22 cellular contexts compared by ENCODE assay signal in genomic region chr1:102045752-102046151, GRCh38. TPM values are rescaled to one million over a fixed set of nuclear protein-coding genes. Genes with fewer than 3 reads are reported as not detected.
A peak's percentile ranks its signal among the peaks of the same experiment; 100 is the strongest.
DNase-seq lines count a peak whose midpoint lies in the region; ATAC-seq, FAIRE-seq and TF ChIP-seq lines count a peak whose summit lies in the region.
"Had no signal": no experiment of that assay in that cellular context is flagged by ENCODE, and none has a peak within 500 bp of the region (broad histone marks: within the 10 kb centered on the region; RNA-seq: fewer than 3 reads in every experiment).

No MANE protein-coding gene starts in this region.

- H3K23me2 ChIP-seq in H1 (ENCODE audit: low read depth, low read length) = no peaks in the 10 kb centered on the region

- no peaks in the 10 kb centered on the region for H3K36me3 Mint-ChIP-seq in natural killer cell
- H3K36me3 Mint-ChIP-seq: CD14-positive monocyte had no signal

- DNase-seq in DMS53 (lab: John Stamatoyannopoulos, UW) (peak; percentile 55), LoVo (ENCODE audit: low spot score) (peak; percentile 78), H1 (ENCODE audit: low read depth in 1 of 2, low spot score in 2 of 2) (no peak), amygdala (lab: John Stamatoyannopoulos, UW) (no peak), natural killer cell (no peak), NCI-H2227 treated with DMSO at 0.1 percent for 48 hours (lab: John Stamatoyannopoulos, UW) (no peak)
- DNase-seq: Caco-2, DMS79, KG1, NCI-H1092, NCI-H146, NCI-H2081, NCI-H526, RPMI8226 had no signal

- no peaks in the 10 kb centered on the region for H3K79me1 ChIP-seq in H1 (ENCODE audit: low read depth, low read length)

- no peaks in the 10 kb centered on the region for H3K4me1 Mint-ChIP-seq in natural killer cell
- H3K4me1 Mint-ChIP-seq: CD14-positive monocyte had no signal

- H2BK5ac ChIP-seq in H1 (ENCODE audit: low read depth, low read length) = no peak overlapping the region

- H3K4me2 ChIP-seq in H1 (ENCODE audit: insufficient read depth in 1 of 2, low read depth in 2 of 2, low read length in 2 of 2) = no peak overlapping the region

- no peaks in the 10 kb centered on the region for H3K27me3 Mint-ChIP-seq in natural killer cell (ENCODE audit: low read depth in 2 of 2)

- no peak overlapping the region for H3K27ac ChIP-seq in H1 (ENCODE audit: low read depth, low read length)
- H3K27ac ChIP-seq in mucosa of rectum (ENCODE audit: low read depth in 2 of 2, low read length in 2 of 2) = peak overlapping the region; percentile 46 to 58
- H3K27ac ChIP-seq: SJCRH30 had no signal

- no peak for TF ChIP-seq POLR2A in H1 (IDR thresholded peaks at IDR 0.05; ENCODE audit: control extremely low read depth in 1 of 2, low read depth in 2 of 2, low read length in 2 of 2)

- H3K9me3 Mint-ChIP-seq in natural killer cell = peaks cover 4 to 8% of the 10 kb centered on the region in 2 donors

- TF ChIP-seq CTCF in H1 (IDR thresholded peaks at IDR 0.05; ENCODE audit: control extremely low read depth in 1 of 3, insufficient read depth in 1 of 3, low read depth in 1 of 3, low read length in 3 of 3) (no peak), natural killer cell (IDR thresholded peaks at IDR 0.05) (no peak)

- no peak overlapping the region for H3K4me3 Mint-ChIP-seq in natural killer cell
- H3K4me3 Mint-ChIP-seq: CD14-positive monocyte had no signal

- H3K36me3 ChIP-seq in H1 (ENCODE audit: control insufficient read depth in 2 of 4, insufficient read depth in 4 of 4, low read length in 3 of 4) = no peaks in the 10 kb centered on the region
- no peaks in the 10 kb centered on the region for H3K36me3 ChIP-seq in mucosa of rectum (ENCODE audit: control insufficient read depth in 2 of 2, insufficient read depth in 2 of 2, low read length in 2 of 2)
- H3K36me3 ChIP-seq: HAP-1, SJCRH30 had no signal

- H3K14ac ChIP-seq in H1 (ENCODE audit: insufficient read length) = no peak overlapping the region

- H3K4me3 ChIP-seq in H1 (ENCODE audit: extremely low read depth in 1 of 4, insufficient read depth in 2 of 4, low read depth in 3 of 4, low read length in 4 of 4) = no peak overlapping the region
- H3K4me3 ChIP-seq in mucosa of rectum (ENCODE audit: low read length in 2 of 2) = no peak overlapping the region
- H3K4me3 ChIP-seq: HAP-1, SJCRH30 had no signal

- no peak overlapping the region for H2AFZ ChIP-seq in H1 (ENCODE audit: low read length)

- FAIRE-seq in H1 (lab: Jason Lieb, UNC) = no peak
- FAIRE-seq: HepG2 had no signal

- H4K20me1 ChIP-seq in H1 (replicated peaks in 1 of 2; ENCODE audit: control insufficient read depth in 1 of 2, insufficient read depth in 2 of 2, low read length in 2 of 2) = no peaks in the 10 kb centered on the region

- H4K8ac ChIP-seq in H1 (ENCODE audit: extremely low read depth, insufficient read depth, low read length) = peak overlapping the region; percentile 35; the same call in 1 of the 2 replicates

- H3K56ac ChIP-seq in H1 (replicated peaks; ENCODE audit: insufficient read length, low read depth, low read length) = no peak overlapping the region

- H3K27me3 ChIP-seq in H1 (replicated peaks in 1 of 4; ENCODE audit: control insufficient read depth in 3 of 4, extremely low read depth in 1 of 4, insufficient read depth in 3 of 4, low read length in 3 of 4) (no peaks in the 10 kb centered on the region), mucosa of rectum (ENCODE audit: control insufficient read depth in 2 of 2, insufficient read depth in 2 of 2, low read length in 2 of 2) (no peaks in the 10 kb centered on the region)
- H3K27me3 ChIP-seq: SJCRH30 had no signal

- intact Hi-C loops in natural killer cell (cut with micrococcal nuclease) = no loop called here

- H3K4ac ChIP-seq in H1 (replicated peaks; ENCODE audit: insufficient read length, low read depth, low read length) = no peak overlapping the region

- no peaks in the 10 kb centered on the region for H3K79me2 ChIP-seq in H1 (ENCODE audit: control insufficient read depth in 1 of 2, insufficient read depth in 2 of 2, low read length in 2 of 2)

- H2AK5ac ChIP-seq in H1 (ENCODE audit: low read depth, low read length) = no peak overlapping the region

- H3K27ac Mint-ChIP-seq in natural killer cell = no peak overlapping the region
- H3K27ac Mint-ChIP-seq: CD14-positive monocyte had no signal

- ATAC-seq in natural killer cell = no peak
- no peak for ATAC-seq in HG03139 (IDR thresholded peaks at IDR 0.05; ENCODE audit: unreplicated experiment)
- ATAC-seq: HepG2 had no signal

- H2BK120ac ChIP-seq in H1 (replicated peaks; ENCODE audit: low read depth, low read length) = no peak overlapping the region

- CTCF ChIA-PET in H1 (lab: Charles Lee; ENCODE audit: partially characterized antibody) = no interaction called here

- WGBS in H1 (ENCODE audit: extremely low coverage in 1 of 2, insufficient coverage in 1 of 2, insufficient read length in 1 of 2, insufficient replicate concordance in 2 of 2, low coverage in 1 of 2, low lambda C conversion rate in 2 of 2, missing lambda C conversion rate in 1 of 2), 2 experiments = 93% methylated on average over 2 of the region's 2 CpGs; no CpG with 5 or more reads in 1 of the 2 experiments

- TF ChIP-seq RAD21 in H1 (IDR thresholded peaks at IDR 0.05 in 1 of 2, conservative IDR thresholded peaks at IDR 0.05 in 1 of 2; ENCODE audit: low read depth in 2 of 2, low read length in 2 of 2) = no peak

- H2BK12ac ChIP-seq in H1 (ENCODE audit: low read depth, low read length) = no peak overlapping the region

- H4K91ac ChIP-seq in H1 (replicated peaks; ENCODE audit: insufficient read length, low read length) = no peak overlapping the region

- H3K9ac ChIP-seq in H1 (replicated peaks in 1 of 4; ENCODE audit: extremely low read depth in 1 of 4, low read depth in 3 of 4, low read length in 3 of 4) = no peak overlapping the region
- no peak overlapping the region for H3K9ac ChIP-seq in mucosa of rectum (ENCODE audit: low read depth in 1 of 2, low read length in 2 of 2)

- H3K18ac ChIP-seq in H1 (ENCODE audit: extremely low read depth, low read length) = no peak overlapping the region

- TF ChIP-seq EP300 in H1 (IDR thresholded peaks at IDR 0.05; ENCODE audit: borderline replicate concordance in 1 of 2, low read depth in 2 of 2, low read length in 2 of 2) = no peak

- no peak overlapping the region for H2BK20ac ChIP-seq in H1 (ENCODE audit: low read length)

- H3K4me1 ChIP-seq in H1 (replicated peaks in 1 of 4; ENCODE audit: control insufficient read depth in 3 of 4, insufficient read depth in 4 of 4, low read length in 3 of 4) (no peaks in the 10 kb centered on the region), mucosa of rectum (ENCODE audit: control insufficient read depth in 2 of 2, insufficient read depth in 2 of 2, low read length in 2 of 2) (peaks cover 6 to 8% of the 10 kb centered on the region in 2 donors)
- H3K4me1 ChIP-seq: Caco-2, HAP-1, SJCRH30 had no signal

- POLR2A ChIA-PET in H1 (lab: Charles Lee; ENCODE audit: partially characterized antibody) = interaction anchor here (0.6 kb wide), 1 partner anchor 1792 kb away, joined by 3 read pairs; no protein-coding TSS in a partner anchor

- H3K9me3 ChIP-seq in H1 (ENCODE audit: insufficient read depth in 2 of 2, low read depth in 1 of 2, low read length in 1 of 2) (no peaks in the 10 kb centered on the region), mucosa of rectum (ENCODE audit: control insufficient read depth in 2 of 2, low read length in 2 of 2) (no peaks in the 10 kb centered on the region)
- H3K9me3 ChIP-seq: Caco-2, HAP-1, SJCRH30 had no signal

- no peak overlapping the region for H4K5ac ChIP-seq in H1 (ENCODE audit: insufficient read length, low read depth, low read length)

- H2BK15ac ChIP-seq in H1 (ENCODE audit: low read length) = no peak overlapping the region

- H3K23ac ChIP-seq in H1 (ENCODE audit: insufficient read length) = no peak overlapping the region

TF ChIP-seq in H1, 55 proteins besides CTCF, POLR2A, EP300 and RAD21:
- TF ChIP-seq CHD2 (IDR thresholded peaks at IDR 0.05; ENCODE audit: low read length) (no peak), FOSL1 (IDR thresholded peaks at IDR 0.05; ENCODE audit: insufficient read depth, low read depth, low read length) (no peak), TAF7 (optimal IDR thresholded peaks at IDR 0.05; ENCODE audit: borderline replicate concordance, low read depth, low read length) (no peak)

RNA-seq across cellular contexts. Expression of gene OLFM3, which starts 49.0 kb away (rescaled TPM):
- 0.32 and 0.73 TPM in 2 replicates for total RNA-seq in H1 (2021; fragmentation: NEBNext Ultra II Directional; extraction: Animal tissue kit (Norgen Biotek cat#: 25700))
- 0.19 and 0.30 TPM in 2 replicates for polyA plus RNA-seq in H1 (2011; rRNA removed)
- 0.32 TPM for polyA plus RNA-seq in H1 (2011; cell fraction: cytosol; rRNA removed)
- 0.19 TPM for polyA plus RNA-seq in H1 (2011; cell fraction: nucleus; rRNA removed)
- polyA plus RNA-seq in H1 (2012, experiment 1 of 2) = 0.45 to 1.3 TPM (median 0.60 TPM) in 4 replicates
- 0.04 TPM for polyA plus RNA-seq in H1 (2012, experiment 2 of 2)
- polyA plus RNA-seq in H1 (2013, experiment 1 of 2) = 0.63 TPM
- polyA plus RNA-seq in H1 (2013, experiment 2 of 2) = 0.72 TPM
- polyA minus RNA-seq in H1 (2011; rRNA and poly(A)+ RNA removed) = 0.69 and 1.8 TPM in 2 replicates
- polyA minus RNA-seq in H1 (2011; cell fraction: cytosol; rRNA and poly(A)+ RNA removed) = not detected
- polyA minus RNA-seq in H1 (2011; cell fraction: nucleus; rRNA and poly(A)+ RNA removed) = 0.40 TPM
- not detected for total RNA-seq in natural killer cell
- total RNA-seq: Caco-2, G401, HepG2, M059J had no signal
- polyA plus RNA-seq: CD14-positive monocyte, HepG2 had no signal

Comparison
In these comparisons a context has a peak if more than half of its experiments do, and no peak if none do; other contexts are left out.
1. DNase-seq: peak in DMS53 (single experiment) and LoVo (single experiment); none in H1 (0 of 2), amygdala (0 of 56), natural killer cell (single experiment) and NCI-H2227 treated with DMSO at 0.1 percent for 48 hours (single experiment).